Comparison of ENCODE assay signal across 8 cellular contexts in genomic region chr3:186931487-186932280, GRCh38. TPM values are rescaled to one million over a fixed set of nuclear protein-coding genes. Genes with fewer than 3 reads are reported as not detected.
DNase-seq lines count a peak whose midpoint lies in the region; ATAC-seq and TF ChIP-seq lines count a peak whose summit lies in the region.

No MANE protein-coding gene starts in this region.

- WGBS in HUES64: under 1% methylated on average over 35 of the region's 35 CpGs

- H3K4me3 ChIP-seq in HUES64 (ENCODE audit: low read length) (peak overlapping the region; percentile 96), WI38 (ENCODE audit: low read depth, low read length) (peak overlapping the region; percentile 56)

- DNase-seq in ACHN (peak; percentile 36), GM19238 (ENCODE audit: insufficient read length, low spot score) (peak; percentile 26), caudate nucleus (lab: John Stamatoyannopoulos, UW) (peak in 11 of 61 donors; percentile 3 to 38 (median 16)), left colon (peak; percentile 64 to 71), cerebellar cortex (ENCODE audit: low spot score) (no peak)
- DNase-seq in stimulated activated CD4-positive, alpha-beta T cell treated with anti-CD3 and anti-CD28 coated beads, Interleukin-4, amount 100 ng/mL, for 48 hours (ENCODE audit: low read depth in 2 of 2): peak; percentile 61 to 71

- peak overlapping the region; percentile 87 for H3K27ac ChIP-seq in HUES64 (ENCODE audit: low read depth, low read length)
- H3K27ac ChIP-seq in caudate nucleus (ENCODE audit: low read depth, low read length): peak overlapping the region; percentile 80

- peak; percentile 74 for ATAC-seq in left colon

- H3K9ac ChIP-seq in HUES64 (ENCODE audit: low read depth, low read length): peak overlapping the region; percentile 98

- intact Hi-C loops in left colon (cut with DNase I, micrococcal nuclease): no loop called here

- H3K36me3 ChIP-seq in HUES64 (ENCODE audit: insufficient read depth, low read length): peaks cover 30% of the 10 kb centered on the region

- in situ Hi-C loops in ACHN (cut with HindIII; ENCODE audit: low pct_ligation_motif_present, low pct_unique_long_range_greater_than_20kb, low sequenced_read_pairs): no loop called here

- H3K4me1 ChIP-seq in HUES64 (ENCODE audit: insufficient read depth, low read length): peaks cover 29% of the 10 kb centered on the region

- TF ChIP-seq CTCF in WI38 (IDR thresholded peaks at IDR 0.05; ENCODE audit: low read depth, low read length): no peak

- no peaks in the 10 kb centered on the region for H3K9me3 ChIP-seq in HUES64 (ENCODE audit: insufficient read depth, low read depth, low read length)

- H3K27me3 ChIP-seq in HUES64 (ENCODE audit: insufficient read depth, low read length): no peaks in the 10 kb centered on the region

RNA-seq across cellular contexts. Expression of gene ST6GAL1, which starts 1.4 kb away (rescaled TPM):
- 52.5 TPM for polyA plus RNA-seq in HUES64 (2013, experiment 1 of 2)
- 61.1 TPM for polyA plus RNA-seq in HUES64 (2013, experiment 2 of 2)
- total RNA-seq in left colon: 10 to 100 TPM; 57.3 to 62.6 TPM
